Comparison of ENCODE assay signal across 12 cellular contexts in genomic region chr5:53123702-53124101, GRCh38. TPM values are rescaled to one million over a fixed set of nuclear protein-coding genes. Genes with fewer than 3 reads are reported as not detected.
A peak's percentile ranks its signal among the peaks of the same experiment; 100 is the strongest.
DNase-seq lines count a peak whose midpoint lies in the region; ATAC-seq and TF ChIP-seq lines count a peak whose summit lies in the region.
"Had no signal": no experiment of that assay in that cellular context is flagged by ENCODE, and none has a peak within 500 bp of the region (broad histone marks: within the 10 kb centered on the region; RNA-seq: fewer than 3 reads in every experiment).

No MANE protein-coding gene starts in this region.

- ATAC-seq in HG02970 (IDR thresholded peaks at IDR 0.05; ENCODE audit: low FRiP score, unreplicated experiment) (no peak), HG03432 (IDR thresholded peaks at IDR 0.05; ENCODE audit: unreplicated experiment) (no peak)

- peak; percentile 6 for DNase-seq in ACHN
- DNase-seq in HCEC 1CT: peak; percentile 52
- peak; percentile 13 for DNase-seq in RPMI7951 (ENCODE audit: low read depth)
- peak in 1 of 2 donors; percentile 36 for DNase-seq in foreskin fibroblast
- DNase-seq in effector memory CD4-positive, alpha-beta T cell: no peak
- DNase-seq in stimulated activated CD4-positive, alpha-beta T cell treated with anti-CD3 and anti-CD28 coated beads, Interleukin-1b, Interleukin-23, amount 100 ng/mL, for 48 hours: no peak
- DNase-seq: activated T-cell treated with anti-CD3 and anti-CD28 coated beads, Interleukin-2, amount 50 U/mL, for 24 hours; head of caudate nucleus; T1000 had no signal

- H3K36me3 ChIP-seq in effector memory CD4-positive, alpha-beta T cell (ENCODE audit: control insufficient read depth, insufficient read depth, low read length): no peaks in the 10 kb centered on the region

- no peak overlapping the region for H3K27ac ChIP-seq in effector memory CD4-positive, alpha-beta T cell (ENCODE audit: insufficient read depth, low read length, poor library complexity, severe bottlenecking)
- H3K27ac ChIP-seq: skin epidermis had no signal

- in situ Hi-C loops in ACHN (cut with HindIII; ENCODE audit: low pct_ligation_motif_present, low pct_unique_long_range_greater_than_20kb, low sequenced_read_pairs): no loop called here

- H3K4me1 ChIP-seq in effector memory CD4-positive, alpha-beta T cell (ENCODE audit: control insufficient read depth, insufficient read depth, low read length, poor library complexity, severe bottlenecking): no peaks in the 10 kb centered on the region

- peak; percentile 11 for TF ChIP-seq CTCF in foreskin fibroblast (IDR thresholded peaks at IDR 0.05; ENCODE audit: low read depth, low read length)

- no peak overlapping the region for H3K4me3 ChIP-seq in foreskin fibroblast (ENCODE audit: low read depth in 1 of 2, low read length in 2 of 2)
- H3K4me3 ChIP-seq in effector memory CD4-positive, alpha-beta T cell (ENCODE audit: insufficient read depth, low read depth, low read length, poor library complexity, severe bottlenecking): no peak overlapping the region
- H3K4me3 ChIP-seq: skin epidermis had no signal

- no peaks in the 10 kb centered on the region for H3K9me3 ChIP-seq in effector memory CD4-positive, alpha-beta T cell (ENCODE audit: control insufficient read depth, low read length)

- H3K27me3 ChIP-seq in effector memory CD4-positive, alpha-beta T cell (replicated peaks; ENCODE audit: control insufficient read depth, insufficient read depth, low read length, poor library complexity, severe bottlenecking): no peaks in the 10 kb centered on the region

RNA-seq across cellular contexts. Expression of gene MOCS2, which starts 14.1 kb away (rescaled TPM):
- total RNA-seq in RPMI7951 (2014; rRNA removed; shearing (Covaris generic)): 65.7 and 74.0 TPM in 2 replicates

Comparison
In these comparisons a context has a peak if more than half of its experiments do, and no peak if none do; other contexts are left out.
1. DNase-seq: peak in ACHN (single experiment), HCEC 1CT (single experiment) and RPMI7951 (single experiment); none in effector memory CD4-positive, alpha-beta T cell (0 of 3) and stimulated activated CD4-positive, alpha-beta T cell treated with anti-CD3 and anti-CD28 coated beads, Interleukin-1b, Interleukin-23, amount 100 ng/mL, for 48 hours (single experiment).